18 cellular contexts compared by ENCODE assay signal in genomic region chr1:238401138-238401537, GRCh38.
DNase-seq lines count a peak whose midpoint lies in the region; ATAC-seq, FAIRE-seq and TF ChIP-seq lines count a peak whose summit lies in the region.
"Had no signal": no experiment of that assay in that cellular context is flagged by ENCODE, and none has a peak within 500 bp of the region (broad histone marks: within the 10 kb centered on the region; RNA-seq: fewer than 3 reads in every experiment).

No MANE protein-coding gene starts in this region.

- ATAC-seq in GM19035 (IDR thresholded peaks at IDR 0.05; ENCODE audit: unreplicated experiment): no peak

- H3K36me3 Mint-ChIP-seq in nephron (ENCODE audit: low read depth): no peaks in the 10 kb centered on the region
- H3K36me3 Mint-ChIP-seq: CD4-positive, CD25-positive, alpha-beta regulatory T cell had no signal

- H3K27me3 Mint-ChIP-seq in nephron (ENCODE audit: low read depth): no peaks in the 10 kb centered on the region
- H3K27me3 Mint-ChIP-seq: CD4-positive, CD25-positive, alpha-beta regulatory T cell had no signal

- H3K27ac Mint-ChIP-seq in nephron: peak overlapping the region; percentile 21 to 80 (median 69)
- H3K27ac Mint-ChIP-seq: CD4-positive, CD25-positive, alpha-beta regulatory T cell had no signal

- TF ChIP-seq POLR2A in H54 (IDR thresholded peaks at IDR 0.05; ENCODE audit: low read depth, low read length): no peak

- FAIRE-seq in H54 (lab: Jason Lieb, UNC): no peak

- TF ChIP-seq CTCF in fibroblast of the aortic adventitia (IDR thresholded peaks at IDR 0.05; ENCODE audit: insufficient read depth, low read length): no peak
- TF ChIP-seq CTCF in nephron (IDR thresholded peaks at IDR 0.05; ENCODE audit: unreplicated experiment in 3 of 3): no peak

- H3K4me1 Mint-ChIP-seq in nephron: peaks cover 16% of the 10 kb centered on the region
- H3K4me1 Mint-ChIP-seq: CD4-positive, CD25-positive, alpha-beta regulatory T cell had no signal

- peak overlapping the region in 1 of 3 experiments; percentile 11 for H3K4me3 Mint-ChIP-seq in nephron
- H3K4me3 Mint-ChIP-seq: CD4-positive, CD25-positive, alpha-beta regulatory T cell had no signal

- no peak overlapping the region for H3K4me3 ChIP-seq in fibroblast of the aortic adventitia (ENCODE audit: low read depth, low read length)
- H3K4me3 ChIP-seq: BLaER1, MG63 had no signal

- DNase-seq in NCI-H446 (lab: John Stamatoyannopoulos, UW) (peak; percentile 18 to 37), NCI-H446 treated with DMSO at 0.1 percent for 48 hours (lab: John Stamatoyannopoulos, UW) (no peak), fibroblast of the aortic adventitia (ENCODE audit: low read depth) (peak; percentile 50), H54 (ENCODE audit: insufficient read length, low spot score) (no peak), NCI-H2029 (lab: John Stamatoyannopoulos, UW) (no peak)
- DNase-seq: CD4-positive, CD25-positive, alpha-beta regulatory T cell; IMR-90; KG1; MG63; NCI-H1105 treated with DMSO at 0.1 percent for 48 hours; NCI-H146; NCI-H1930; NCI-H510A; NCI-H69; SHP77 had no signal

- peaks cover 6% of the 10 kb centered on the region for H3K9me3 Mint-ChIP-seq in nephron

Comparison
In these comparisons a context has a peak if more than half of its experiments do, and no peak if none do; other contexts are left out.
1. DNase-seq: peak in NCI-H446 (2 of 2) and fibroblast of the aortic adventitia (single experiment); none in NCI-H446 treated with DMSO at 0.1 percent for 48 hours (single experiment), H54 (single experiment) and NCI-H2029 (single experiment).